ENCODE assay signal across 8 cellular contexts in genomic region chr17:41777157-41777578, GRCh38. TPM values are rescaled to one million over a fixed set of nuclear protein-coding genes. Genes with fewer than 3 reads are reported as not detected.
DNase-seq lines count a peak whose midpoint lies in the region; ATAC-seq and TF ChIP-seq lines count a peak whose summit lies in the region.

No MANE protein-coding gene starts in this region.

- no peaks in the 10 kb centered on the region for H3K9me3 ChIP-seq in left ventricle myocardium inferior (replicated peaks)

- peaks cover 100% of the 10 kb centered on the region for H3K4me1 ChIP-seq in left ventricle myocardium inferior

- no peaks in the 10 kb centered on the region for H3K27me3 ChIP-seq in left ventricle myocardium inferior (ENCODE audit: low read depth)

- intact Hi-C loops in left ventricle myocardium inferior (cut with micrococcal nuclease), result no loop called here

- H3K4me1 Mint-ChIP-seq in WTC11, result peaks cover 64% of the 10 kb centered on the region

- H3K4me3 Mint-ChIP-seq in WTC11, result no peak overlapping the region

- H3K27ac Mint-ChIP-seq in WTC11, result peak overlapping the region; percentile 70; the same call in 1 of the 2 replicates

- peak; percentile 7 for ATAC-seq in WTC11
- ATAC-seq in HG03378 (IDR thresholded peaks at IDR 0.05; ENCODE audit: unreplicated experiment), result no peak

- H3K9me3 Mint-ChIP-seq in WTC11, result no peaks in the 10 kb centered on the region

- H3K27ac ChIP-seq in left ventricle myocardium inferior (replicated peaks), result peak overlapping the region; percentile 97

- TF ChIP-seq CTCF in WTC11 (IDR thresholded peaks at IDR 0.05) (no peak), left ventricle myocardium inferior (IDR thresholded peaks at IDR 0.05; ENCODE audit: borderline replicate concordance) (peak; percentile 77)

- H3K36me3 Mint-ChIP-seq in WTC11, result no peaks in the 10 kb centered on the region; the same call in 1 of the 2 replicates

- no peaks in the 10 kb centered on the region for H3K27me3 Mint-ChIP-seq in WTC11 (ENCODE audit: low read depth)

- POLR2A ChIA-PET in WTC11 (lab: Charles Lee), result interaction anchor here (0.7 to 3.0 kb wide), 6 partner anchors 9 to 106 kb away, joined by 3 to 29 read pairs (median 3); partner anchors contain the start of gene JUP

- DNase-seq in DMS53 (lab: John Stamatoyannopoulos, UW) (peak; percentile 80), WTC11 (ENCODE audit: low spot score) (peak; percentile 34), left ventricle myocardium inferior (peak; percentile 77), retina (peak; percentile 59), NCI-H1694 (lab: John Stamatoyannopoulos, UW) (no peak), NCI-H1105 (lab: John Stamatoyannopoulos, UW) (no peak)
- no peak for DNase-seq in stimulated activated CD8-positive, alpha-beta memory T cell treated with anti-CD3 and anti-CD28 coated beads, Interleukin-4, amount 100 ng/mL, for 48 hours

- CTCF ChIA-PET in WTC11 (lab: Charles Lee), result interaction anchor here (0.8 to 7.1 kb wide), 12 partner anchors 8 to 249 kb away, joined by 3 to 135 read pairs (median 4); partner anchors contain the start of genes JUP and P3H4

- peak overlapping the region; percentile 39 for H3K4me3 ChIP-seq in left ventricle myocardium inferior

- H3K36me3 ChIP-seq in left ventricle myocardium inferior, result peaks cover 13% of the 10 kb centered on the region

TF ChIP-seq in WTC11, 78 proteins besides CTCF, POLR2A, EP300 and RAD21:
- TF ChIP-seq ZNF232 (CRISPR knock-in tag; IDR thresholded peaks at IDR 0.05) (no peak), ZNF121 (CRISPR knock-in tag; IDR thresholded peaks at IDR 0.05) (0 out of 2 replicates have a peak, but pooled peaks have one; percentile 1)

RNA-seq across cellular contexts. Expression of gene JUP, which starts 9.3 kb away (rescaled TPM):
- total RNA-seq in WTC11 (2021) (93.5 to 103 TPM (median 100 TPM) in 3 replicates), left ventricle myocardium inferior (160 TPM)

RNA-seq across cellular contexts. Expression of gene P3H4, which starts 34.6 kb away (rescaled TPM):
- total RNA-seq in WTC11 (2021) (32.1 to 34.6 TPM (median 33.5 TPM) in 3 replicates), left ventricle myocardium inferior (6.0 TPM)

RNA-seq across cellular contexts. Expression of gene FKBP10, which starts 35.6 kb away (rescaled TPM):
- total RNA-seq in WTC11 (2021) (227 to 243 TPM (median 232 TPM) in 3 replicates), left ventricle myocardium inferior (10.4 TPM)

RNA-seq across cellular contexts. Expression of gene HAP1, which starts 42.7 kb away (rescaled TPM):
- 4.4 to 5.0 TPM (median 4.4 TPM) in 3 replicates for total RNA-seq in WTC11 (2021)
- total RNA-seq in left ventricle myocardium inferior, result 0.14 TPM

RNA-seq across cellular contexts. Expression of gene NT5C3B, which starts 58.9 kb away (rescaled TPM):
- total RNA-seq in WTC11 (2021) (58.1 to 62.9 TPM (median 59.4 TPM) in 3 replicates), left ventricle myocardium inferior (18.3 TPM)

Comparison
In these comparisons a context has a peak if more than half of its experiments do, and no peak if none do; other contexts are left out.
1. DNase-seq: peak in DMS53 (single experiment), WTC11 (single experiment), left ventricle myocardium inferior (single experiment) and retina (single experiment); none in NCI-H1694 (single experiment), NCI-H1105 (single experiment) and stimulated activated CD8-positive, alpha-beta memory T cell treated with anti-CD3 and anti-CD28 coated beads, Interleukin-4, amount 100 ng/mL, for 48 hours (single experiment).
2. RNA of gene FKBP10, which starts 35.6 kb away (total RNA-seq): 227 to 243 TPM in WTC11; 10.4 TPM in left ventricle myocardium inferior (single experiment); every median in the first group is over 10 times any median in the second.